Comparison of ENCODE assay signal across 22 cellular contexts in the genomic region with DNA sequence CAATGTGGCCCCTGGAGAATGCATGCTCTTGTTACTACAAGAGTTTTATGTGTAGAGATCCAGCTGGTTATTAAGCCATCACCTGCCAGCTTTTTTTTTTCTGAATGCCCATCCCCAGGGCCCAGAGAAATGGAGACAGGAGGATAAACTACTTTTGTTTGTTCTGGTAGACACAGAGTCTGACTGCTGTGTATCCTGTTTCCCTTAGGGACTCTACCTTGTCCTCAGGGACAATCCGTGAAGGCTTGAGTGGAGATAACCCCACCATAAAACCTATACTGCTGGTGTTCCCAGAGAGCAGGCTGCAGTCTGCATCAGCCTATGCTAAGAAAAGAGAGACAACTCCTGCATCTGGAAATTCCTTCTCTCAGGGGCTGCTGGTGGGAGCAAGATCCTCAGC. TPM values are rescaled to one million over a fixed set of nuclear protein-coding genes. Genes with fewer than 3 reads are reported as not detected.
DNase-seq lines count a peak whose midpoint lies in the region; ATAC-seq and TF ChIP-seq lines count a peak whose summit lies in the region.
"Had no signal": no experiment of that assay in that cellular context is flagged by ENCODE, and none has a peak within 500 bp of the region (broad histone marks: within the 10 kb centered on the region; RNA-seq: fewer than 3 reads in every experiment).

A gene with protein sequence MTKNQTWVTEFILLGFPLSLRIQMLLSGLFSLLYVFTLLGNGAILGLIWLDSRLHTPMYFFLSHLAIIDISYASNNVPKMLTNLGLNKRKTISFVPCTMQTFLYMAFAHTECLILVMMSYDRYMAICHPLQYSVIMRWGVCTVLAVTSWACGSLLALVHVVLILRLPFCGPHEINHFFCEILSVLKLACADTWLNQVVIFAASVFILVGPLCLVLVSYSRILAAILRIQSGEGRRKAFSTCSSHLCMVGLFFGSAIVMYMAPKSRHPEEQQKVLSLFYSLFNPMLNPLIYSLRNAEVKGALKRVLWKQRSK (plus strand): TSS at position 301 of the 400 bp plus-strand sequence. CDS start 1,454 bp downstream, outside the sequence.

- H3K4me3 ChIP-seq in PC-3 (ENCODE audit: low read length) = no peak within 1 kb of the TSS
- H3K4me3 ChIP-seq in SK-N-SH (ENCODE audit: low read depth in 2 of 2, low read length in 1 of 2) = no peak within 1 kb of the TSS
- H3K4me3 ChIP-seq: PC-9 had no signal

- H3K4me1 ChIP-seq in PC-3 (ENCODE audit: insufficient read depth, low read length) = peaks cover 25% of the 10 kb centered on the region
- no peaks in the 10 kb centered on the region for H3K4me1 ChIP-seq in SK-N-SH (ENCODE audit: control insufficient read depth in 1 of 2, insufficient read depth in 2 of 2, low read depth in 1 of 2, low read length in 1 of 2)
- H3K4me1 ChIP-seq: BE2C had no signal

- ATAC-seq in PC-3 = no peak
- no peak for ATAC-seq in HG02870 (IDR thresholded peaks at IDR 0.05; ENCODE audit: unreplicated experiment)

- H2AFZ ChIP-seq in PC-3 (ENCODE audit: low read length) = peak within 1 kb of the TSS; percentile 21; the same call in 1 of the 2 replicates
- H2AFZ ChIP-seq in SK-N-SH (ENCODE audit: low read depth) = no peak within 1 kb of the TSS
- H2AFZ ChIP-seq: PC-9 had no signal

- DNase-seq in NCI-H82 (lab: John Stamatoyannopoulos, UW) (peak; percentile 48), NCI-H82 treated with DMSO at 0.1 percent for 48 hours (lab: John Stamatoyannopoulos, UW; ENCODE audit: unreplicated experiment) (no peak), NCI-H1436 treated with DMSO at 0.1 percent for 48 hours (lab: John Stamatoyannopoulos, UW) (peak; percentile 72), PC-3 (no peak), mesenteric fat pad (ENCODE audit: low spot score) (no peak), SK-N-SH (no peak)
- DNase-seq: BE2C; CD4-positive, CD25-positive, alpha-beta regulatory T cell; COR-L47; IMR-90; NCI-H187 treated with DMSO at 0.1 percent for 48 hours; NCI-H2171 treated with DMSO at 0.1 percent for 48 hours; NCI-H748 treated with DMSO at 0.1 percent for 48 hours; PC-9; SIG-M5; T-helper 1 cell had no signal

- H3K79me2 ChIP-seq in PC-3 (ENCODE audit: low read length) (no peaks in the 10 kb centered on the region), SK-N-SH (ENCODE audit: insufficient read depth) (no peaks in the 10 kb centered on the region)

- no peaks in the 10 kb centered on the region for H3K9me2 ChIP-seq in PC-3 (replicated peaks; ENCODE audit: low read length)
- no peaks in the 10 kb centered on the region for H3K9me2 ChIP-seq in SK-N-SH

- peak within 1 kb of the TSS; percentile 27 for H3K9ac ChIP-seq in PC-3 (ENCODE audit: low read length)
- H3K9ac ChIP-seq in SK-N-SH = no peak within 1 kb of the TSS

- BruUV-seq in PC-3 (replicated peaks; lab: Mats Ljungman, UMichigan) = no TSS peak

- H3K27me3 ChIP-seq in PC-3 (ENCODE audit: low read length) (no peaks in the 10 kb centered on the region), SK-N-SH (ENCODE audit: insufficient read depth) (peaks cover 8% of the 10 kb centered on the region; the same call in 1 of the 2 replicates)
- H3K27me3 ChIP-seq: BE2C had no signal

- POLR2A ChIA-PET in PC-3 (lab: Charles Lee; ENCODE audit: unreplicated experiment) = no interaction called here
- POLR2A ChIA-PET in SK-N-SH (lab: Yijun Ruan, JAX) = no interaction called here

- H3K9me3 ChIP-seq in PC-3 (ENCODE audit: low read length) = no peaks in the 10 kb centered on the region
- no peaks in the 10 kb centered on the region for H3K9me3 ChIP-seq in SK-N-SH
- H3K9me3 ChIP-seq: BE2C had no signal

- H3F3A ChIP-seq in PC-3 (ENCODE audit: low read length, unreplicated experiment) (no peaks in the 10 kb centered on the region), SK-N-SH (replicated peaks; ENCODE audit: insufficient read depth) (no peaks in the 10 kb centered on the region)

- CTCF ChIA-PET in PC-3 (lab: Charles Lee) (interaction anchor here (2.1 kb wide), 1 partner anchor 79 kb away, joined by 4 read pairs; no protein-coding TSS in a partner anchor), SK-N-SH (lab: Yijun Ruan, JAX) (no interaction called here)

- H3K27ac ChIP-seq in PC-3 (ENCODE audit: low read length) = peak within 1 kb of the TSS; percentile 72
- no peak within 1 kb of the TSS for H3K27ac ChIP-seq in SK-N-SH (ENCODE audit: low read depth in 2 of 2, low read length in 1 of 2)
- H3K27ac ChIP-seq: PC-9, RWPE1 had no signal

- intact Hi-C loops in PC-3 (cut with micrococcal nuclease) = no loop called here

- no peak for TF ChIP-seq RAD21 in SK-N-SH (IDR thresholded peaks at IDR 0.05; ENCODE audit: low read length)

- H3K4me2 ChIP-seq in PC-3 (ENCODE audit: low read length) = peak within 1 kb of the TSS; percentile 56
- no peak within 1 kb of the TSS for H3K4me2 ChIP-seq in SK-N-SH
- H3K4me2 ChIP-seq: PC-9 had no signal

- TF ChIP-seq CTCF in PC-3 (conservative IDR thresholded peaks at IDR 0.05; ENCODE audit: low read depth, low read length) (no peak), SK-N-SH (IDR thresholded peaks at IDR 0.05) (no peak)

- H4K20me1 ChIP-seq in PC-3 (ENCODE audit: low read length) (no peaks in the 10 kb centered on the region), SK-N-SH (ENCODE audit: insufficient read depth) (no peaks in the 10 kb centered on the region)

- WGBS in SK-N-SH (ENCODE audit: low lambda C conversion rate) = 0% methylated on average over 1 of the region's 1 CpG

- TF ChIP-seq EP300 in SK-N-SH (IDR thresholded peaks at IDR 0.05; ENCODE audit: borderline replicate concordance in 1 of 2, low read depth in 1 of 2, low read length in 1 of 2) = no peak

- H3K36me3 ChIP-seq in PC-3 (ENCODE audit: low read depth, low read length) = no peaks in the 10 kb centered on the region
- H3K36me3 ChIP-seq in SK-N-SH (replicated peaks in 1 of 2; ENCODE audit: control insufficient read depth in 1 of 2, insufficient read depth in 2 of 2, low read length in 1 of 2) = no peaks in the 10 kb centered on the region
- H3K36me3 ChIP-seq: BE2C had no signal

TF ChIP-seq in SK-N-SH, 30 proteins besides CTCF, POLR2A, EP300 and RAD21:
- TF ChIP-seq, protein P1, sequence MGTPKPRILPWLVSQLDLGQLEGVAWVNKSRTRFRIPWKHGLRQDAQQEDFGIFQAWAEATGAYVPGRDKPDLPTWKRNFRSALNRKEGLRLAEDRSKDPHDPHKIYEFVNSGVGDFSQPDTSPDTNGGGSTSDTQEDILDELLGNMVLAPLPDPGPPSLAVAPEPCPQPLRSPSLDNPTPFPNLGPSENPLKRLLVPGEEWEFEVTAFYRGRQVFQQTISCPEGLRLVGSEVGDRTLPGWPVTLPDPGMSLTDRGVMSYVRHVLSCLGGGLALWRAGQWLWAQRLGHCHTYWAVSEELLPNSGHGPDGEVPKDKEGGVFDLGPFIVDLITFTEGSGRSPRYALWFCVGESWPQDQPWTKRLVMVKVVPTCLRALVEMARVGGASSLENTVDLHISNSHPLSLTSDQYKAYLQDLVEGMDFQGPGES (IDR thresholded peaks at IDR 0.05; ENCODE audit: low read depth, low read length) = no peak
- TF ChIP-seq SMC3 (IDR thresholded peaks at IDR 0.05; ENCODE audit: low read depth, low read length) (no peak), NFIC (IDR thresholded peaks at IDR 0.05; ENCODE audit: borderline replicate concordance) (no peak), TAF1 (IDR thresholded peaks at IDR 0.05; ENCODE audit: borderline replicate concordance, low read depth, low read length) (no peak), FOXJ3 (CRISPR knock-in tag; IDR thresholded peaks at IDR 0.05) (no peak), FOXM1 (IDR thresholded peaks at IDR 0.05; ENCODE audit: low read depth) (no peak), RCOR1 (IDR thresholded peaks at IDR 0.05; ENCODE audit: low read length) (no peak), RFX5 (IDR thresholded peaks at IDR 0.05; ENCODE audit: low read length) (no peak)
TF ChIP-seq in SK-N-SH: peak in this region for 0.

RNA-seq across cellular contexts. Expression of the gene that starts here (rescaled TPM):
- total RNA-seq in PC-3 (2014; rRNA removed) (not detected in 2 replicates), mesenteric fat pad (not detected)
- not detected in 2 replicates for polyA plus RNA-seq in SK-N-SH (2012; rRNA removed)
- polyA plus RNA-seq in SK-N-SH (2012; cell fraction: cytosol; rRNA removed) = not detected in 2 replicates
- not detected in 2 replicates for polyA plus RNA-seq in SK-N-SH (2012; cell fraction: nucleus; rRNA removed)
- total RNA-seq: CD4-positive, CD25-positive, alpha-beta regulatory T cell; H4; HT-29; IMR-90; M059J; NCI-H460; PC-9 had no signal
- polyA plus RNA-seq: CD4-positive, CD25-positive, alpha-beta regulatory T cell; IMR-90 had no signal

Comparison
In these comparisons a context has a peak if more than half of its experiments do, and no peak if none do; other contexts are left out.
1. DNase-seq: peak in NCI-H82 (single experiment) and NCI-H1436 treated with DMSO at 0.1 percent for 48 hours (single experiment); none in NCI-H82 treated with DMSO at 0.1 percent for 48 hours (single experiment), PC-3 (single experiment), mesenteric fat pad (single experiment) and SK-N-SH (single experiment).